ENCODE assay signal across 20 cellular contexts in genomic region chr4:82825425-82825824, GRCh38. TPM values are rescaled to one million over a fixed set of nuclear protein-coding genes. Genes with fewer than 3 reads are reported as not detected.
DNase-seq lines count a peak whose midpoint lies in the region; ATAC-seq and TF ChIP-seq lines count a peak whose summit lies in the region.
"Had no signal": no experiment of that assay in that cellular context is flagged by ENCODE, and none has a peak within 500 bp of the region (broad histone marks: within the 10 kb centered on the region; RNA-seq: fewer than 3 reads in every experiment).

No MANE protein-coding gene starts in this region.

- H2AFZ ChIP-seq in smooth muscle cell (ENCODE audit: low read depth): no peak overlapping the region

- no peak for TF ChIP-seq CTCF in chondrocyte (IDR thresholded peaks at IDR 0.05)
- no peak for TF ChIP-seq CTCF in smooth muscle cell (IDR thresholded peaks at IDR 0.05; ENCODE audit: borderline replicate concordance, insufficient read depth, poor library complexity, severe bottlenecking)
- TF ChIP-seq CTCF in left lung (IDR thresholded peaks at IDR 0.05): no peak

- H3K4me3 ChIP-seq in smooth muscle cell (no peak overlapping the region), left lung (no peak overlapping the region)
- H3K4me3 ChIP-seq: BLaER1 treated with 17β-estradiol and CSF1 and Interleukin-3, amounts not matched to agents 10 nM and 100 nM; GM12878; HAP-1 had no signal

- peaks cover 91% of the 10 kb centered on the region for H3K36me3 Mint-ChIP-seq in activated T-cell treated with anti-CD3 and anti-CD28 coated beads, Interleukin-2, amount 50 U/mL, for 24 hours (ENCODE audit: low read depth)
- H3K36me3 Mint-ChIP-seq in activated T-cell treated with anti-CD3 and anti-CD28 coated beads, Interleukin-2, amount 50 U/mL, for 72 hours (ENCODE audit: insufficient read depth in 2 of 2): peaks cover 8 to 17% of the 10 kb centered on the region in 2 donors
- peaks cover 91% of the 10 kb centered on the region for H3K36me3 Mint-ChIP-seq in activated T-helper 17 cell treated with anti-CD3 and anti-CD28 coated beads, Interleukin-2, amount 50 U/mL, for 72 hours (ENCODE audit: low read depth)
- peaks cover 52% of the 10 kb centered on the region for H3K36me3 Mint-ChIP-seq in chondrocyte (ENCODE audit: low read depth)
- peaks cover 88% of the 10 kb centered on the region for H3K36me3 Mint-ChIP-seq in effector memory CD8-positive, alpha-beta T cell (ENCODE audit: insufficient read depth)

- no peaks in the 10 kb centered on the region for H3K27me3 Mint-ChIP-seq in activated T-cell treated with anti-CD3 and anti-CD28 coated beads, Interleukin-2, amount 50 U/mL, for 24 hours
- H3K27me3 Mint-ChIP-seq in activated T-cell treated with anti-CD3 and anti-CD28 coated beads, Interleukin-2, amount 50 U/mL, for 72 hours (ENCODE audit: low read depth): no peaks in the 10 kb centered on the region
- no peaks in the 10 kb centered on the region for H3K27me3 Mint-ChIP-seq in activated T-helper 17 cell treated with anti-CD3 and anti-CD28 coated beads, Interleukin-2, amount 50 U/mL, for 72 hours
- no peaks in the 10 kb centered on the region for H3K27me3 Mint-ChIP-seq in chondrocyte (ENCODE audit: low read depth)
- no peaks in the 10 kb centered on the region for H3K27me3 Mint-ChIP-seq in effector memory CD8-positive, alpha-beta T cell
- H3K27me3 Mint-ChIP-seq: CD4-positive, alpha-beta memory T cell had no signal

- no peak for DNase-seq in activated T-cell treated with anti-CD3 and anti-CD28 coated beads, Interleukin-2, amount 50 U/mL, for 24 hours
- no peak for DNase-seq in activated T-cell treated with anti-CD3 and anti-CD28 coated beads, Interleukin-2, amount 50 U/mL, for 72 hours
- no peak for DNase-seq in chondrocyte (ENCODE audit: low spot score)
- no peak for DNase-seq in smooth muscle cell (lab: John Stamatoyannopoulos, UW; ENCODE audit: unreplicated experiment)
- no peak for DNase-seq in effector memory CD8-positive, alpha-beta T cell
- no peak for DNase-seq in left lung
- no peak for DNase-seq in MV-4-11 (lab: John Stamatoyannopoulos, UW)
- DNase-seq: 8988T; Caco-2; CD4-positive, alpha-beta memory T cell; DND-41; NCI-H1417 treated with DMSO at 0.1 percent for 48 hours; NCI-H187; NCI-H446; NCI-H526; OCI-M1 had no signal

- H3K79me2 ChIP-seq in smooth muscle cell (ENCODE audit: low read depth): peaks cover 11% of the 10 kb centered on the region

- WGBS in smooth muscle cell (ENCODE audit: low lambda C conversion rate): 98% methylated on average over 3 of the region's 3 CpGs

- intact Hi-C loops in left lung (cut with DNase I): loop anchor here in 1 of 2 donors (10.0 kb wide), 1 partner anchor 49 kb away; no protein-coding TSS in a partner anchor

- no peaks in the 10 kb centered on the region for H3K4me1 ChIP-seq in smooth muscle cell (ENCODE audit: low read depth)
- H3K4me1 ChIP-seq in left lung: no peaks in the 10 kb centered on the region
- H3K4me1 ChIP-seq: BLaER1 treated with 17β-estradiol and CSF1 and Interleukin-3, amounts not matched to agents 10 nM and 100 nM; Caco-2; HAP-1 had no signal

- H3K27ac ChIP-seq in smooth muscle cell (ENCODE audit: low read depth): peak overlapping the region; percentile 11
- H3K27ac ChIP-seq in left lung: no peak overlapping the region
- H3K27ac ChIP-seq: BLaER1 treated with 17β-estradiol and CSF1 and Interleukin-3, amounts not matched to agents 10 nM and 100 nM had no signal

- H3K4me2 ChIP-seq in smooth muscle cell: no peak overlapping the region
- H3K4me2 ChIP-seq: BLaER1 treated with 17β-estradiol and CSF1 and Interleukin-3, amounts not matched to agents 10 nM and 100 nM had no signal

- peaks cover 12% of the 10 kb centered on the region for H3F3A ChIP-seq in smooth muscle cell (ENCODE audit: low read depth)

- H4K20me1 ChIP-seq in smooth muscle cell (ENCODE audit: low read depth): peaks cover 89% of the 10 kb centered on the region

- H3K4me1 Mint-ChIP-seq in activated T-cell treated with anti-CD3 and anti-CD28 coated beads, Interleukin-2, amount 50 U/mL, for 24 hours (ENCODE audit: low read depth): peaks cover 9% of the 10 kb centered on the region
- H3K4me1 Mint-ChIP-seq in activated T-cell treated with anti-CD3 and anti-CD28 coated beads, Interleukin-2, amount 50 U/mL, for 72 hours (ENCODE audit: low read depth): peaks cover 8% of the 10 kb centered on the region
- H3K4me1 Mint-ChIP-seq in activated T-helper 17 cell treated with anti-CD3 and anti-CD28 coated beads, Interleukin-2, amount 50 U/mL, for 72 hours: peaks cover 4% of the 10 kb centered on the region
- H3K4me1 Mint-ChIP-seq in chondrocyte (ENCODE audit: low read depth): no peaks in the 10 kb centered on the region
- H3K4me1 Mint-ChIP-seq in effector memory CD8-positive, alpha-beta T cell (ENCODE audit: low read depth in 2 of 2): no peaks in the 10 kb centered on the region
- H3K4me1 Mint-ChIP-seq: CD4-positive, alpha-beta memory T cell had no signal

- H3K9me3 ChIP-seq in smooth muscle cell (replicated peaks; ENCODE audit: low read depth): no peaks in the 10 kb centered on the region
- H3K9me3 ChIP-seq in left lung: no peaks in the 10 kb centered on the region
- H3K9me3 ChIP-seq: BLaER1 treated with 17β-estradiol and CSF1 and Interleukin-3, amounts not matched to agents 10 nM and 100 nM; Caco-2; HAP-1 had no signal

- H3K36me3 ChIP-seq in smooth muscle cell (ENCODE audit: low read depth) (peaks cover 47% of the 10 kb centered on the region), left lung (peaks cover 22 to 98% of the 10 kb centered on the region in 2 donors)

- peak overlapping the region; percentile 1 for H3K27ac Mint-ChIP-seq in activated T-cell treated with anti-CD3 and anti-CD28 coated beads, Interleukin-2, amount 50 U/mL, for 24 hours
- no peak overlapping the region for H3K27ac Mint-ChIP-seq in activated T-cell treated with anti-CD3 and anti-CD28 coated beads, Interleukin-2, amount 50 U/mL, for 72 hours
- H3K27ac Mint-ChIP-seq in activated T-helper 17 cell treated with anti-CD3 and anti-CD28 coated beads, Interleukin-2, amount 50 U/mL, for 72 hours: peak overlapping the region; percentile 1
- H3K27ac Mint-ChIP-seq in chondrocyte (ENCODE audit: unreplicated experiment): peak overlapping the region; percentile 24
- H3K27ac Mint-ChIP-seq in effector memory CD8-positive, alpha-beta T cell: no peak overlapping the region

- H3K27me3 ChIP-seq in smooth muscle cell (ENCODE audit: low read depth): no peaks in the 10 kb centered on the region
- H3K27me3 ChIP-seq in left lung: no peaks in the 10 kb centered on the region
- H3K27me3 ChIP-seq: BLaER1 treated with 17β-estradiol and CSF1 and Interleukin-3, amounts not matched to agents 10 nM and 100 nM had no signal

- H3K4me3 Mint-ChIP-seq in activated T-cell treated with anti-CD3 and anti-CD28 coated beads, Interleukin-2, amount 50 U/mL, for 24 hours: no peak overlapping the region
- H3K4me3 Mint-ChIP-seq in activated T-cell treated with anti-CD3 and anti-CD28 coated beads, Interleukin-2, amount 50 U/mL, for 72 hours: no peak overlapping the region
- H3K4me3 Mint-ChIP-seq in activated T-helper 17 cell treated with anti-CD3 and anti-CD28 coated beads, Interleukin-2, amount 50 U/mL, for 72 hours: no peak overlapping the region
- H3K4me3 Mint-ChIP-seq in chondrocyte (ENCODE audit: unreplicated experiment): no peak overlapping the region
- H3K4me3 Mint-ChIP-seq in effector memory CD8-positive, alpha-beta T cell: no peak overlapping the region
- H3K4me3 Mint-ChIP-seq: CD4-positive, alpha-beta memory T cell had no signal

- no peak for ATAC-seq in activated T-cell treated with anti-CD3 and anti-CD28 coated beads, Interleukin-2, amount 50 U/mL, for 72 hours (replicated peaks in 1 of 2)
- no peak for ATAC-seq in activated T-helper 17 cell treated with anti-CD3 and anti-CD28 coated beads, Interleukin-2, amount 50 U/mL, for 72 hours (replicated peaks)
- ATAC-seq in effector memory CD8-positive, alpha-beta T cell (replicated peaks): no peak
- no peak for ATAC-seq in left lung
- ATAC-seq: GM12878 had no signal

- H3K9ac ChIP-seq in smooth muscle cell (ENCODE audit: low read depth): no peak overlapping the region
- H3K9ac ChIP-seq: BLaER1 treated with 17β-estradiol and CSF1 and Interleukin-3, amounts not matched to agents 10 nM and 100 nM had no signal

- no peaks in the 10 kb centered on the region for H3K9me3 Mint-ChIP-seq in activated T-cell treated with anti-CD3 and anti-CD28 coated beads, Interleukin-2, amount 50 U/mL, for 24 hours
- no peaks in the 10 kb centered on the region for H3K9me3 Mint-ChIP-seq in activated T-cell treated with anti-CD3 and anti-CD28 coated beads, Interleukin-2, amount 50 U/mL, for 72 hours
- H3K9me3 Mint-ChIP-seq in activated T-helper 17 cell treated with anti-CD3 and anti-CD28 coated beads, Interleukin-2, amount 50 U/mL, for 72 hours: no peaks in the 10 kb centered on the region
- H3K9me3 Mint-ChIP-seq in chondrocyte (ENCODE audit: low read depth): no peaks in the 10 kb centered on the region
- H3K9me3 Mint-ChIP-seq in effector memory CD8-positive, alpha-beta T cell: no peaks in the 10 kb centered on the region
- H3K9me3 Mint-ChIP-seq: CD4-positive, alpha-beta memory T cell had no signal

RNA-seq across cellular contexts. Expression of gene SCD5, which starts 26.8 kb away (rescaled TPM):
- 1 to 10 TPM; 1.5 to 1.6 TPM for total RNA-seq in activated T-cell treated with anti-CD3 and anti-CD28 coated beads, Interleukin-2, amount 50 U/mL, for 72 hours
- total RNA-seq in activated T-helper 17 cell treated with anti-CD3 and anti-CD28 coated beads, Interleukin-2, amount 50 U/mL, for 72 hours: under 1 TPM; 0.21 to 0.91 TPM
- total RNA-seq in chondrocyte (20.6 to 25.9 TPM (median 22.6 TPM) in 3 replicates), smooth muscle cell (16.0 and 24.3 TPM in 2 replicates), left lung (10 to 100 TPM; 12.5 to 30.0 TPM)
- 9.2 and 9.6 TPM in 2 replicates for polyA plus RNA-seq in smooth muscle cell
- total RNA-seq: CD4-positive, alpha-beta memory T cell had no signal

Comparison
In these comparisons a context has a peak if more than half of its experiments do, and no peak if none do; other contexts are left out.
1. H3K27ac Mint-ChIP-seq: peak in activated T-cell treated with anti-CD3 and anti-CD28 coated beads, Interleukin-2, amount 50 U/mL, for 24 hours (single experiment), activated T-helper 17 cell treated with anti-CD3 and anti-CD28 coated beads, Interleukin-2, amount 50 U/mL, for 72 hours (single experiment) and chondrocyte (single experiment); none in activated T-cell treated with anti-CD3 and anti-CD28 coated beads, Interleukin-2, amount 50 U/mL, for 72 hours (single experiment) and effector memory CD8-positive, alpha-beta T cell (0 of 2).